ENCODE assay signal across 1 cellular context in genomic region chr16:85520853-85521736, GRCh38.
A peak's percentile ranks its signal among the peaks of the same experiment; 100 is the strongest.
TF ChIP-seq lines count a peak whose summit lies in the region.

No MANE protein-coding gene starts in this region.

TF ChIP-seq in HepG2, 621 proteins besides CTCF, POLR2A, EP300 and RAD21 (continued from another document and continues in another):
- TF ChIP-seq ZBTB39 (CRISPR knock-in tag; IDR thresholded peaks at IDR 0.05) (peak; percentile 89; the same call in 1 of the 2 replicates), KAT7 (CRISPR knock-in tag; IDR thresholded peaks at IDR 0.05; ENCODE audit: borderline replicate concordance) (0 out of 2 replicates have a peak, but pooled peaks have one; percentile 27), HDAC2 (CRISPR knock-in tag; IDR thresholded peaks at IDR 0.05) (peak; percentile 78), RARA (CRISPR knock-in tag; IDR thresholded peaks at IDR 0.05) (peak; percentile 97), FOXC1 (CRISPR knock-in tag; IDR thresholded peaks at IDR 0.05; ENCODE audit: borderline replicate concordance) (peak; percentile 87; the same call in 1 of the 2 replicates), ZNF746 (CRISPR knock-in tag; IDR thresholded peaks at IDR 0.05) (peak; percentile 80), FOXA3 (CRISPR knock-in tag; IDR thresholded peaks at IDR 0.05) (peak; percentile 47; the same call in 1 of the 2 replicates), NKX3-1 (CRISPR knock-in tag; IDR thresholded peaks at IDR 0.05) (0 out of 2 replicates have a peak, but pooled peaks have one; percentile 66), SP5 (CRISPR knock-in tag; IDR thresholded peaks at IDR 0.05; ENCODE audit: borderline replicate concordance, low read depth) (peak; percentile 83), ZNF788 (CRISPR knock-in tag; IDR thresholded peaks at IDR 0.05; ENCODE audit: borderline replicate concordance) (peak; percentile 86; the same call in 1 of the 2 replicates), TCF7 (IDR thresholded peaks at IDR 0.05; ENCODE audit: low read depth) (peak; percentile 51; the same call in 1 of the 2 replicates), CBFB (CRISPR knock-in tag; IDR thresholded peaks at IDR 0.05) (peak; percentile 78), ZNF564 (CRISPR knock-in tag; IDR thresholded peaks at IDR 0.05) (0 out of 2 replicates have a peak, but pooled peaks have one; percentile 49), FOXP1 (IDR thresholded peaks at IDR 0.05) (no peak), FOXP1 (CRISPR knock-in tag; IDR thresholded peaks at IDR 0.05) (peak; percentile 19; the same call in 1 of the 2 replicates), HIC2 (CRISPR knock-in tag; IDR thresholded peaks at IDR 0.05; ENCODE audit: low read depth) (peak; percentile 88), CSRNP1 (CRISPR knock-in tag; IDR thresholded peaks at IDR 0.05) (no peak), ZFP91 (CRISPR knock-in tag; IDR thresholded peaks at IDR 0.05; ENCODE audit: borderline replicate concordance) (peak; percentile 55; the same call in 1 of the 2 replicates), PATZ1 (CRISPR knock-in tag; IDR thresholded peaks at IDR 0.05) (peak; percentile 77), RXRA (CRISPR knock-in tag; IDR thresholded peaks at IDR 0.05) (peak; percentile 88), MYC (CRISPR knock-in tag; IDR thresholded peaks at IDR 0.05; ENCODE audit: borderline replicate concordance) (peak; percentile 80; the same call in 1 of the 2 replicates), NCOA2 (CRISPR knock-in tag; IDR thresholded peaks at IDR 0.05) (peak; percentile 83), TARDBP (CRISPR knock-in tag; IDR thresholded peaks at IDR 0.05) (0 out of 2 replicates have a peak, but pooled peaks have one; percentile 22), ZIK1 (CRISPR knock-in tag; IDR thresholded peaks at IDR 0.05; ENCODE audit: borderline replicate concordance, low read depth) (0 out of 2 replicates have a peak, but pooled peaks have one; percentile 55), TFE3 (CRISPR knock-in tag; IDR thresholded peaks at IDR 0.05) (peak; percentile 62; the same call in 1 of the 2 replicates), AGO1 (IDR thresholded peaks at IDR 0.05; ENCODE audit: low read depth, low read length, poor library complexity, severe bottlenecking) (no peak), GPN1 (CRISPR knock-in tag; IDR thresholded peaks at IDR 0.05; ENCODE audit: borderline replicate concordance) (0 out of 2 replicates have a peak, but pooled peaks have one; percentile 7), MLX (CRISPR knock-in tag; IDR thresholded peaks at IDR 0.05) (peak; percentile 63), ZNF572 (CRISPR knock-in tag; IDR thresholded peaks at IDR 0.05) (peak; percentile 27; the same call in 1 of the 2 replicates), GLI4 (CRISPR knock-in tag; IDR thresholded peaks at IDR 0.05; ENCODE audit: borderline replicate concordance) (no peak), SAP130 (CRISPR knock-in tag; IDR thresholded peaks at IDR 0.05; ENCODE audit: low read depth) (peak; percentile 76; the same call in 1 of the 2 replicates), ZNF710 (CRISPR knock-in tag; IDR thresholded peaks at IDR 0.05; ENCODE audit: borderline replicate concordance) (peak; percentile 43; the same call in 1 of the 2 replicates), ZBTB34 (CRISPR knock-in tag; IDR thresholded peaks at IDR 0.05) (peak; percentile 75; the same call in 1 of the 2 replicates), HNF4A (CRISPR knock-in tag; IDR thresholded peaks at IDR 0.05) (peak; percentile 97), ZNF878 (CRISPR knock-in tag; IDR thresholded peaks at IDR 0.05) (peak; percentile 50; the same call in 1 of the 2 replicates), NR2F6 (IDR thresholded peaks at IDR 0.05) (peak; percentile 95), NR2F6 (CRISPR knock-in tag; IDR thresholded peaks at IDR 0.05) (peak; percentile 96), ZXDC (CRISPR knock-in tag; IDR thresholded peaks at IDR 0.05) (0 out of 2 replicates have a peak, but pooled peaks have one; percentile 30), SRSF1 (optimal IDR thresholded peaks at IDR 0.05; ENCODE audit: low read depth, low read length) (no peak), MED8 (CRISPR knock-in tag; IDR thresholded peaks at IDR 0.05; ENCODE audit: insufficient replicate concordance) (peak; percentile 3), ZMYM2 (CRISPR knock-in tag; IDR thresholded peaks at IDR 0.05) (peak; percentile 31; the same call in 1 of the 2 replicates), ARNTL (CRISPR knock-in tag; IDR thresholded peaks at IDR 0.05) (peak; percentile 80), ZNF232 (CRISPR knock-in tag; IDR thresholded peaks at IDR 0.05; ENCODE audit: borderline replicate concordance) (0 out of 2 replicates have a peak, but pooled peaks have one; percentile 44), SIX1 (CRISPR knock-in tag; IDR thresholded peaks at IDR 0.05; ENCODE audit: borderline replicate concordance) (peak; percentile 48; the same call in 1 of the 2 replicates), CCDC6 (CRISPR knock-in tag; IDR thresholded peaks at IDR 0.05) (no peak)
